ENCODE assay signal across 8 cellular contexts in genomic region chr11:77914307-77914936, GRCh38.
A peak's percentile ranks its signal among the peaks of the same experiment; 100 is the strongest.
DNase-seq lines count a peak whose midpoint lies in the region; ATAC-seq, FAIRE-seq and TF ChIP-seq lines count a peak whose summit lies in the region.
"Not testable (repeated sequence)": the region's sequence is repeated elsewhere in the genome, so short reads cannot be mapped to it uniquely, and the experiment has no call there.

No MANE protein-coding gene starts in this region.

- not testable (repeated sequence) for TF ChIP-seq RAD21 in HepG2 (CRISPR knock-in tag; IDR thresholded peaks at IDR 0.05)

- not testable (repeated sequence) for H3K9me2 ChIP-seq in PC-3 (replicated peaks; ENCODE audit: low read length)

- peaks cover 30% of the 10 kb centered on the region for H3K4me1 Mint-ChIP-seq in astrocyte (ENCODE audit: low read depth, unreplicated experiment)

- not testable (repeated sequence) for TF ChIP-seq EP300 in HepG2 (IDR thresholded peaks at IDR 0.05; ENCODE audit: low read depth in 2 of 2, low read length in 2 of 2); HepG2 (CRISPR knock-in tag; IDR thresholded peaks at IDR 0.05; ENCODE audit: borderline replicate concordance)

- H3K4me3 Mint-ChIP-seq in astrocyte (ENCODE audit: unreplicated experiment) = not testable (repeated sequence)

- H3K27me3 Mint-ChIP-seq in astrocyte (ENCODE audit: low read depth, unreplicated experiment) = not testable (repeated sequence)

- peak; percentile 61 for DNase-seq in GM04504 (ENCODE audit: low read depth)
- DNase-seq in NCI-H1417 (lab: John Stamatoyannopoulos, UW) = peak; percentile 20 to 67 (median 33)
- DNase-seq in PC-3 = peak; percentile 96
- DNase-seq in astrocyte (ENCODE audit: low read depth) = peak; percentile 88
- peak; percentile 87 for DNase-seq in fibroblast of peridontal ligament (ENCODE audit: extremely low read depth)
- peak; percentile 95 for DNase-seq in HepG2 (ENCODE audit: low spot score)
- DNase-seq in skeletal muscle cell (ENCODE audit: low read depth) = peak; percentile 78

- POLR2A ChIA-PET in PC-3 (lab: Charles Lee; ENCODE audit: unreplicated experiment) = interaction anchor here (0.7 kb wide), 2 partner anchors 9 to 80 kb away, joined by 3 read pairs; partner anchors contain the start of gene INTS4
- POLR2A ChIA-PET in HepG2 (lab: Yijun Ruan, JAX) = not testable (repeated sequence)

- H3K36me3 ChIP-seq in ACC112 (ENCODE audit: insufficient read depth, low read length); PC-3 (ENCODE audit: low read depth, low read length); astrocyte (ENCODE audit: insufficient read depth, low read length); HepG2 (replicated peaks in 1 of 2; ENCODE audit: control insufficient read depth in 1 of 2, insufficient read depth in 2 of 2, low read length in 2 of 2): not testable (repeated sequence)

- not testable (repeated sequence) for H3K4me3 ChIP-seq in ACC112 (ENCODE audit: low read depth, low read length); skeletal muscle cell (ENCODE audit: low read depth, low read length)
- peak overlapping the region; percentile 17; the same call in 1 of the 2 replicates for H3K4me3 ChIP-seq in PC-3 (ENCODE audit: low read length)
- H3K4me3 ChIP-seq in astrocyte (ENCODE audit: insufficient read depth, low read depth, low read length) = peak overlapping the region; percentile 37
- H3K4me3 ChIP-seq in HepG2 (replicated peaks in 1 of 3; ENCODE audit: insufficient read depth in 1 of 3, low read depth in 2 of 3, low read length in 3 of 3) = peak overlapping the region in 1 of 3 experiments; percentile 4; a peak in 1 of 6 replicates

- H3K4me1 ChIP-seq in ACC112 (ENCODE audit: control insufficient read depth, insufficient read depth, low read length, unreplicated experiment) (peaks cover 11% of the 10 kb centered on the region), PC-3 (ENCODE audit: insufficient read depth, low read length) (peaks cover 23% of the 10 kb centered on the region), astrocyte (ENCODE audit: insufficient read depth, low read length) (peaks cover 26% of the 10 kb centered on the region), HepG2 (ENCODE audit: insufficient read depth, low read length) (peaks cover 37% of the 10 kb centered on the region)

- H3K4me2 ChIP-seq in PC-3 (ENCODE audit: low read length) (peak overlapping the region; percentile 68), astrocyte (ENCODE audit: low read length) (peak overlapping the region; percentile 77), HepG2 (ENCODE audit: low read depth, low read length) (peak overlapping the region; percentile 51)

- not testable (repeated sequence) for H3K36me3 Mint-ChIP-seq in astrocyte (ENCODE audit: low read depth, unreplicated experiment)

- not testable (repeated sequence) for H4K20me1 ChIP-seq in PC-3 (ENCODE audit: low read length); astrocyte (ENCODE audit: insufficient read depth, low read length); HepG2 (ENCODE audit: insufficient read depth, low read length)

- not testable (repeated sequence) for H3K9me3 Mint-ChIP-seq in astrocyte (ENCODE audit: unreplicated experiment)

- TF ChIP-seq CTCF in PC-3 (conservative IDR thresholded peaks at IDR 0.05; ENCODE audit: low read depth, low read length); astrocyte (IDR thresholded peaks at IDR 0.05; ENCODE audit: insufficient read depth, low read depth, low read length); HepG2 (CRISPR knock-in tag; IDR thresholded peaks at IDR 0.05): not testable (repeated sequence)

- H3K9ac ChIP-seq in PC-3 (ENCODE audit: low read length) = not testable (repeated sequence)
- H3K9ac ChIP-seq in astrocyte (ENCODE audit: low read length) (peak overlapping the region; percentile 58), HepG2 (ENCODE audit: insufficient read depth, low read depth, low read length) (peak overlapping the region; percentile 49; the same call in 1 of the 2 replicates)

- intact Hi-C loops in PC-3 (cut with micrococcal nuclease) (loop anchor here (10.0 kb wide), 1 partner anchor 80 kb away; the partner anchor contains the start of gene INTS4), HepG2 (cut with micrococcal nuclease; ENCODE audit: unreplicated experiment) (loop anchor here (5.0 kb wide), 1 partner anchor 133 kb away; no protein-coding TSS in a partner anchor)

- not testable (repeated sequence) for FAIRE-seq in astrocyte (lab: Jason Lieb, UNC); HepG2 (lab: Jason Lieb, UNC)

- not testable (repeated sequence) for H3K9me3 ChIP-seq in PC-3 (ENCODE audit: low read length); astrocyte (ENCODE audit: insufficient read depth, low read depth, low read length); HepG2 (ENCODE audit: low read length)

- not testable (repeated sequence) for H3F3A ChIP-seq in PC-3 (ENCODE audit: low read length, unreplicated experiment)

- not testable (repeated sequence) for H3K79me2 ChIP-seq in ACC112 (ENCODE audit: control insufficient read depth, insufficient read depth, low read length, unreplicated experiment); PC-3 (ENCODE audit: low read length); astrocyte (ENCODE audit: insufficient read depth, low read length); HepG2 (ENCODE audit: insufficient read depth, low read length)

- not testable (repeated sequence) for H2AFZ ChIP-seq in ACC112 (ENCODE audit: low read length, unreplicated experiment); PC-3 (ENCODE audit: low read length); astrocyte (ENCODE audit: low read depth, low read length); HepG2 (ENCODE audit: low read length)

- peak overlapping the region; percentile 84 for H3K27ac Mint-ChIP-seq in astrocyte (ENCODE audit: unreplicated experiment)

- not testable (repeated sequence) for H3K27me3 ChIP-seq in ACC112 (ENCODE audit: insufficient read depth, low read length); PC-3 (ENCODE audit: low read length); astrocyte (ENCODE audit: insufficient read depth, low read length); HepG2 (ENCODE audit: control insufficient read depth in 1 of 2, insufficient read depth in 2 of 2, low read length in 2 of 2)

- WGBS in HepG2 (ENCODE audit: low lambda C conversion rate) = 2% methylated on average over 4 of the region's 4 CpGs

- in situ Hi-C loops in HepG2 (cut with HindIII; ENCODE audit: extremely low pct_ligation_motif_present, low pct_unique_long_range_greater_than_20kb) = not testable (repeated sequence)

- CTCF ChIA-PET in PC-3 (lab: Charles Lee); HepG2 (lab: Yijun Ruan, JAX; ENCODE audit: low intra/inter-chr PET ratio, low total read pairs): not testable (repeated sequence)

- ATAC-seq in PC-3 (peak; percentile 65), HepG2 (peak; percentile 96)

- BruUV-seq in PC-3 (replicated peaks; lab: Mats Ljungman, UMichigan); HepG2 (replicated peaks; lab: Mats Ljungman, UMichigan): not testable (repeated sequence)

- H3K27ac ChIP-seq in ACC112 (ENCODE audit: low read depth, low read length) (peak overlapping the region; percentile 43), PC-3 (ENCODE audit: low read length) (peak overlapping the region; percentile 75), astrocyte (ENCODE audit: low read depth, low read length) (peak overlapping the region; percentile 79), HepG2 (ENCODE audit: extremely low read length, insufficient read depth, low read length) (peak overlapping the region; percentile 80)

- not testable (repeated sequence) for TF ChIP-seq POLR2A in HepG2 (IDR thresholded peaks at IDR 0.05; ENCODE audit: insufficient read depth in 1 of 2, low read depth in 2 of 2, low read length in 2 of 2)

TF ChIP-seq in HepG2, 621 proteins besides CTCF, POLR2A, EP300 and RAD21 (continues in another document):
- TF ChIP-seq ESRRA (CRISPR knock-in tag; IDR thresholded peaks at IDR 0.05; ENCODE audit: low read depth) = 0 out of 2 replicates have a peak, but pooled peaks have one; percentile 15
- 0 out of 2 replicates have a peak, but pooled peaks have one; percentile 38 for TF ChIP-seq ZNF292 (CRISPR knock-in tag; IDR thresholded peaks at IDR 0.05; ENCODE audit: borderline replicate concordance, low read depth)
- peak; percentile 76; the same call in 1 of the 2 replicates for TF ChIP-seq ZNF710 (CRISPR knock-in tag; IDR thresholded peaks at IDR 0.05; ENCODE audit: borderline replicate concordance)
- peak; percentile 35; the same call in 1 of the 2 replicates for TF ChIP-seq SOX13 (IDR thresholded peaks at IDR 0.05)
- peak in 1 of 2 experiments; percentile 55; a peak in 1 of 4 replicates for TF ChIP-seq SOX13 (CRISPR knock-in tag; conservative IDR thresholded peaks at IDR 0.05 in 1 of 2, IDR thresholded peaks at IDR 0.05 in 1 of 2)
- 0 out of 2 replicates have a peak, but pooled peaks have one; percentile 45 for TF ChIP-seq ZNF124 (CRISPR knock-in tag; IDR thresholded peaks at IDR 0.05)
- TF ChIP-seq GABPA (IDR thresholded peaks at IDR 0.05; ENCODE audit: low read depth, low read length) = not testable (repeated sequence)
- peak; percentile 15; the same call in 1 of the 2 replicates for TF ChIP-seq GABPA (CRISPR knock-in tag; IDR thresholded peaks at IDR 0.05; ENCODE audit: low read depth)
- peak; percentile 36; the same call in 1 of the 2 replicates for TF ChIP-seq SMAD3 (CRISPR knock-in tag; IDR thresholded peaks at IDR 0.05)
- TF ChIP-seq SAP130 (CRISPR knock-in tag; IDR thresholded peaks at IDR 0.05; ENCODE audit: low read depth) = peak; percentile 56

Comparison
In these comparisons a context has a peak if more than half of its experiments do, and no peak if none do; other contexts are left out.
1. DNase-seq: peak in every context shown above with its lines; median percentile 96 in PC-3; 95 in HepG2; 88 in astrocyte; 87 in fibroblast of peridontal ligament; 78 in skeletal muscle cell; 61 in GM04504; 33 in NCI-H1417.